In the genomic region with DNA sequence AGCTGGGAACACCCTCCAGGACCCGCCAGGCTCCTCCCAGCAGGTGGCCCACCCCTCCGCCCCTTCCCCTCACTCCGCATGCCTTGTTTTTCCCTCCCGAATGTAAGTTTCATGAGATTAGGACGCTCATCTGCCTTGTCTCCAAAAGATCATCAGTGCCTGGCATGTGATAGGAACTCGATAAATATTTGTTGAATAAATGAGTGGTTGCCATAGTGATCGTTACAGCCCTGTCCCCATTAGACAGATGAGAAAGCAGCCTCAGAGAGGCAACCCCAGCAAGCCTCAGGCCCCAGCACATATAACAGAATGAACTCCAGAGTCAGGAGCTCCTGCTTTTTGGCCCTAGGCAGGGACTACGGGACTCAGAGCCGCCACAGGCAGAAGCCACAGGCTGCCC, we compare ENCODE assay signal across 9 cellular contexts. TPM values are rescaled to one million over a fixed set of nuclear protein-coding genes. Genes with fewer than 3 reads are reported as not detected.
DNase-seq lines count a peak whose midpoint lies in the region; ATAC-seq and TF ChIP-seq lines count a peak whose summit lies in the region.
"Had no signal": no experiment of that assay in that cellular context is flagged by ENCODE, and none has a peak within 500 bp of the region (broad histone marks: within the 10 kb centered on the region; RNA-seq: fewer than 3 reads in every experiment).

No MANE protein-coding gene starts in this region.

- no peak for ATAC-seq in naive thymus-derived CD4-positive, alpha-beta T cell
- no peak for ATAC-seq in HG03354 (IDR thresholded peaks at IDR 0.05; ENCODE audit: poor library complexity, severe bottlenecking, unreplicated experiment)

- H3K27ac Mint-ChIP-seq in naive thymus-derived CD4-positive, alpha-beta T cell = peak overlapping the region in 8 of 9 donors; percentile 5 to 98 (median 86)

- peak overlapping the region in 9 of 10 donors; percentile 19 to 78 (median 43) for H3K4me3 Mint-ChIP-seq in naive thymus-derived CD4-positive, alpha-beta T cell

- DNase-seq in AG04450 (ENCODE audit: low read depth, low spot score) = no peak
- no peak for DNase-seq in HFF-Myc (ENCODE audit: extremely low read depth, low read depth)
- no peak for DNase-seq in breast epithelium (ENCODE audit: low spot score in 2 of 2)
- no peak for DNase-seq in naive thymus-derived CD4-positive, alpha-beta T cell
- DNase-seq in NCI-H2081 (lab: John Stamatoyannopoulos, UW) = no peak
- DNase-seq in BE2C = no peak
- no peak for DNase-seq in COR-L47 (lab: John Stamatoyannopoulos, UW)

- H3K36me3 Mint-ChIP-seq in naive thymus-derived CD4-positive, alpha-beta T cell = peaks cover 0 to 17% (median 0%) of the 10 kb centered on the region in 5 donors

- POLR2A ChIA-PET in AG04450 (lab: Yijun Ruan, JAX) = no interaction called here
- POLR2A ChIA-PET in naive thymus-derived CD4-positive, alpha-beta T cell (lab: Charles Lee) = interaction anchor here (1.3 kb wide), 1 partner anchor 9 kb away, joined by 3 read pairs; no protein-coding TSS in a partner anchor

- intact Hi-C loops in breast epithelium (cut with DNase I; ENCODE audit: low total_unique reads) = no loop called here
- intact Hi-C loops in naive thymus-derived CD4-positive, alpha-beta T cell (cut with micrococcal nuclease) = no loop called here

- no peak for TF ChIP-seq CTCF in AG04450 (IDR thresholded peaks at IDR 0.05; ENCODE audit: low read depth, low read length)
- no peak for TF ChIP-seq CTCF in HFF-Myc (IDR thresholded peaks at IDR 0.05; ENCODE audit: low read depth, low read length, missing control alignments)
- TF ChIP-seq CTCF in breast epithelium (IDR thresholded peaks at IDR 0.05) = no peak
- TF ChIP-seq CTCF in BE2C (IDR thresholded peaks at IDR 0.05; ENCODE audit: low read depth, low read length) = no peak

- peaks cover 32 to 53% (median 44%) of the 10 kb centered on the region in 7 donors for H3K4me1 Mint-ChIP-seq in naive thymus-derived CD4-positive, alpha-beta T cell

- H3K4me3 ChIP-seq in AG04450 (ENCODE audit: low read depth, low read length) = no peak overlapping the region
- H3K4me3 ChIP-seq in HFF-Myc (replicated peaks; ENCODE audit: low read depth, low read length) = peak overlapping the region; percentile 22; the same call in 1 of the 2 replicates
- H3K4me3 ChIP-seq in breast epithelium = peak overlapping the region in 1 of 3 donors; percentile 36
- no peak overlapping the region for H3K4me3 ChIP-seq in naive thymus-derived CD4-positive, alpha-beta T cell (ENCODE audit: low read length)
- no peak overlapping the region; the same call in 1 of the 2 replicates for H3K4me3 ChIP-seq in BE2C (ENCODE audit: low read depth, low read length)

- H3K27me3 Mint-ChIP-seq in naive thymus-derived CD4-positive, alpha-beta T cell = peaks cover 0 to 7% (median 0%) of the 10 kb centered on the region in 5 donors

- H3K27me3 ChIP-seq in AG04450 (ENCODE audit: control insufficient read depth, insufficient read depth, low read length) (no peaks in the 10 kb centered on the region), breast epithelium (no peaks in the 10 kb centered on the region), BE2C (no peaks in the 10 kb centered on the region)
- H3K27me3 ChIP-seq in naive thymus-derived CD4-positive, alpha-beta T cell (ENCODE audit: control insufficient read depth in 2 of 2, insufficient read depth in 2 of 2, low read length in 2 of 2) = no peaks in the 10 kb centered on the region

- no peaks in the 10 kb centered on the region for H3K36me3 ChIP-seq in breast epithelium
- H3K36me3 ChIP-seq in naive thymus-derived CD4-positive, alpha-beta T cell (ENCODE audit: control insufficient read depth in 2 of 3, insufficient read depth in 3 of 3, low read length in 3 of 3) = peaks cover 0 to 19% (median 0%) of the 10 kb centered on the region in 3 experiments
- H3K36me3 ChIP-seq in BE2C = peaks cover 23% of the 10 kb centered on the region

- H3K9me3 ChIP-seq in AG04450 (ENCODE audit: control insufficient read depth, insufficient read depth, low read length) (no peaks in the 10 kb centered on the region; the same call in 1 of the 2 replicates), breast epithelium (no peaks in the 10 kb centered on the region), BE2C (no peaks in the 10 kb centered on the region)
- no peaks in the 10 kb centered on the region for H3K9me3 ChIP-seq in naive thymus-derived CD4-positive, alpha-beta T cell (ENCODE audit: control insufficient read depth in 2 of 3, low read length in 3 of 3)

- H3K4me1 ChIP-seq in breast epithelium (peaks cover 14 to 27% of the 10 kb centered on the region in 2 donors), BE2C (peaks cover 20% of the 10 kb centered on the region)
- H3K4me1 ChIP-seq in naive thymus-derived CD4-positive, alpha-beta T cell (ENCODE audit: control insufficient read depth in 2 of 2, insufficient read depth in 2 of 2, low read length in 2 of 2) = peaks cover 10 to 30% of the 10 kb centered on the region in 2 donors

- H3K27ac ChIP-seq in AG04450 (ENCODE audit: low read depth, low read length) (peak overlapping the region; percentile 91), breast epithelium (peak overlapping the region; percentile 87 to 92)
- H3K27ac ChIP-seq in naive thymus-derived CD4-positive, alpha-beta T cell (ENCODE audit: low read depth, low read length) = peak overlapping the region; percentile 50

- H3K9me3 Mint-ChIP-seq in naive thymus-derived CD4-positive, alpha-beta T cell = no peaks in the 10 kb centered on the region

- TF ChIP-seq POLR2A in breast epithelium (IDR thresholded peaks at IDR 0.05) = no peak

- CTCF ChIA-PET in AG04450 (lab: Charles Lee) = interaction anchor here (2.4 kb wide), 1 partner anchor 24 kb away, joined by 6 read pairs; no protein-coding TSS in a partner anchor
- CTCF ChIA-PET in naive thymus-derived CD4-positive, alpha-beta T cell (lab: Charles Lee) = no interaction called here

RNA-seq across cellular contexts. Expression of a gene that starts 5.0 kb away (rescaled TPM):
- 2.8 and 3.3 TPM in 2 replicates for polyA plus RNA-seq in AG04450 (2011; rRNA removed)
- polyA minus RNA-seq in AG04450 (2011; rRNA and poly(A)+ RNA removed) = 4.7 and 4.8 TPM in 2 replicates
- total RNA-seq in breast epithelium = 1 to 10 TPM; 3.0 to 7.8 (median 6.9) TPM
- 10 to 100 TPM in 2 of 5 experiments, 1 to 10 TPM in 3; 4.8 to 12.5 (median 6.3) TPM for total RNA-seq in naive thymus-derived CD4-positive, alpha-beta T cell
- 1 to 10 TPM; 2.3 to 3.2 TPM for polyA plus RNA-seq in naive thymus-derived CD4-positive, alpha-beta T cell
- polyA plus RNA-seq in BE2C (2012; ENCODE audit: insufficient read depth, insufficient read length, low read depth) = 11.6 TPM

RNA-seq across cellular contexts. Expression of a gene that starts 28.5 kb away (rescaled TPM):
- polyA plus RNA-seq in AG04450 (2011; rRNA removed) = 0.05 TPM in 1 of 2 replicates, not detected in the other
- polyA minus RNA-seq in AG04450 (2011; rRNA and poly(A)+ RNA removed) = not detected in 2 replicates
- total RNA-seq in breast epithelium = 1 to 10 TPM; 1.2 to 3.5 (median 2.0) TPM
- total RNA-seq in naive thymus-derived CD4-positive, alpha-beta T cell = 10 to 100 TPM in 1 of 5 experiments, 1 to 10 TPM in 1, under 1 TPM in 2, not detected in 1; 0.27 to 53.7 (median 2.7) TPM
- not detected for polyA plus RNA-seq in naive thymus-derived CD4-positive, alpha-beta T cell
- 0.26 TPM for polyA plus RNA-seq in BE2C (2012; ENCODE audit: insufficient read depth, insufficient read length, low read depth)
- total RNA-seq: occipital lobe had no signal

RNA-seq across cellular contexts. Expression of a gene that starts 41.8 kb away (rescaled TPM):
- 19.4 and 28.5 TPM in 2 replicates for polyA plus RNA-seq in AG04450 (2011; rRNA removed)
- polyA minus RNA-seq in AG04450 (2011; rRNA and poly(A)+ RNA removed) = 10.6 and 16.9 TPM in 2 replicates
- total RNA-seq in breast epithelium = 10 to 100 TPM; 21.6 to 34.1 (median 25.9) TPM
- total RNA-seq in naive thymus-derived CD4-positive, alpha-beta T cell = 10 to 100 TPM; 40.6 to 49.4 (median 46.7) TPM
- 10 to 100 TPM in 1 of 2 donors, 1 to 10 TPM in 1; 7.8 to 14.7 TPM for polyA plus RNA-seq in naive thymus-derived CD4-positive, alpha-beta T cell
- 13.3 TPM for polyA plus RNA-seq in BE2C (2012; ENCODE audit: insufficient read depth, insufficient read length, low read depth)
